In the genomic region with DNA sequence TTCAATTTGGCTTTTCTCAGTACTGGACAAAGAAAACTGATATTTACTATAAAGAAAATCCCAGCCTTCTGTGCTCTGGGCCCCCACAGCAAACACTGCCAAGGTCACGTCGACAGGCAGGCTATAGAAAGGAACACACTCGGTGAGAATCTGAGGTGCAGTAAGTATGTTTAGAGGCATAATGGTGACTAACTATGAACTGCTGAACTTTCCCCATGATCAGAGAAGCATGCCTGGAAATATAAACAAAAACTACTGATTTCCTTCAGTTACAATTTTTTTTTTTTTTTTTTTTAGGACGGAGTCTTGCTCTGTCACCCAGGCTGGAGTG, we compare ENCODE assay signal across 19 cellular contexts. TPM values are rescaled to one million over a fixed set of nuclear protein-coding genes. Genes with fewer than 3 reads are reported as not detected.
DNase-seq lines count a peak whose midpoint lies in the region; ATAC-seq and TF ChIP-seq lines count a peak whose summit lies in the region.
"Had no signal": no experiment of that assay in that cellular context is flagged by ENCODE, and none has a peak within 500 bp of the region (broad histone marks: within the 10 kb centered on the region; RNA-seq: fewer than 3 reads in every experiment).

No MANE protein-coding gene starts in this region.

- no peak overlapping the region for H3K4me3 Mint-ChIP-seq in Calu3 (ENCODE audit: low read depth, unreplicated experiment)
- no peak overlapping the region for H3K4me3 Mint-ChIP-seq in naive thymus-derived CD8-positive, alpha-beta T cell
- H3K4me3 Mint-ChIP-seq: activated CD8-positive, alpha-beta memory T cell treated with anti-CD3 and anti-CD28 coated beads, Interleukin-2, amount 10 ng/mL, durations not matched to agents 7 days and 5 days had no signal

- peaks cover 18% of the 10 kb centered on the region for H3K4me1 Mint-ChIP-seq in Calu3 (ENCODE audit: low read depth, unreplicated experiment)
- H3K4me1 Mint-ChIP-seq in naive thymus-derived CD8-positive, alpha-beta T cell: peaks cover 0 to 6% (median 2%) of the 10 kb centered on the region in 4 donors
- H3K4me1 Mint-ChIP-seq: activated CD8-positive, alpha-beta memory T cell treated with anti-CD3 and anti-CD28 coated beads, Interleukin-2, amount 10 ng/mL, durations not matched to agents 7 days and 5 days had no signal

- BruUV-seq in Calu3 (replicated peaks; lab: Mats Ljungman, UMichigan): no TSS peak

- TF ChIP-seq CTCF in Calu3 (IDR thresholded peaks at IDR 0.05; ENCODE audit: unreplicated experiment): no peak

- no peaks in the 10 kb centered on the region for H3K27me3 Mint-ChIP-seq in Calu3 (ENCODE audit: unreplicated experiment)
- H3K27me3 Mint-ChIP-seq in naive thymus-derived CD8-positive, alpha-beta T cell: no peaks in the 10 kb centered on the region
- H3K27me3 Mint-ChIP-seq: activated CD8-positive, alpha-beta memory T cell treated with anti-CD3 and anti-CD28 coated beads, Interleukin-2, amount 10 ng/mL, durations not matched to agents 7 days and 5 days had no signal

- peak overlapping the region; percentile 82 for H3K27ac ChIP-seq in epithelial cell of prostate
- H3K27ac ChIP-seq: neutrophil had no signal

- intact Hi-C loops in Calu3 (cut with micrococcal nuclease; ENCODE audit: unreplicated experiment): no loop called here

- CTCF ChIA-PET in Calu3 (lab: Charles Lee): no interaction called here

- TF ChIP-seq POLR2A in GM18505 (IDR thresholded peaks at IDR 0.05; ENCODE audit: borderline replicate concordance, extremely low read depth, insufficient read depth, insufficient read length): no peak

- H3K9me3 Mint-ChIP-seq in Calu3 (ENCODE audit: low read depth, unreplicated experiment): no peaks in the 10 kb centered on the region
- H3K9me3 Mint-ChIP-seq in naive thymus-derived CD8-positive, alpha-beta T cell: no peaks in the 10 kb centered on the region

- H3K27ac Mint-ChIP-seq in Calu3 (ENCODE audit: unreplicated experiment): peak overlapping the region; percentile 22
- peak overlapping the region in 6 of 10 donors; percentile 7 to 74 (median 28) for H3K27ac Mint-ChIP-seq in naive thymus-derived CD8-positive, alpha-beta T cell
- H3K27ac Mint-ChIP-seq: activated CD8-positive, alpha-beta memory T cell treated with anti-CD3 and anti-CD28 coated beads, Interleukin-2, amount 10 ng/mL, durations not matched to agents 7 days and 5 days had no signal

- ATAC-seq in naive thymus-derived CD8-positive, alpha-beta T cell: no peak
- ATAC-seq in GM21526 (IDR thresholded peaks at IDR 0.05; ENCODE audit: low FRiP score, unreplicated experiment): no peak
- no peak for ATAC-seq in GM18505 (IDR thresholded peaks at IDR 0.05; ENCODE audit: unreplicated experiment)
- ATAC-seq: activated CD8-positive, alpha-beta memory T cell treated with anti-CD3 and anti-CD28 coated beads, Interleukin-2, amount 10 ng/mL, durations not matched to agents 7 days and 5 days had no signal

- H3K36me3 Mint-ChIP-seq in Calu3 (ENCODE audit: insufficient read depth, unreplicated experiment): peaks cover 82% of the 10 kb centered on the region
- H3K36me3 Mint-ChIP-seq in naive thymus-derived CD8-positive, alpha-beta T cell: peaks cover 5 to 100% (median 34%) of the 10 kb centered on the region in 3 donors

- no peak for DNase-seq in Calu3
- DNase-seq in M059J (ENCODE audit: low read depth): peak; percentile 60
- DNase-seq in epithelial cell of prostate (ENCODE audit: low read depth, low spot score): no peak
- DNase-seq in naive thymus-derived CD8-positive, alpha-beta T cell: no peak
- no peak for DNase-seq in NCI-H2227 treated with DMSO at 0.1 percent for 48 hours (lab: John Stamatoyannopoulos, UW)
- DNase-seq: activated CD4-positive, alpha-beta T cell treated with anti-CD3 and anti-CD28 coated beads for 48 hours; activated CD8-positive, alpha-beta memory T cell treated with anti-CD3 and anti-CD28 coated beads, Interleukin-2, amount 10 ng/mL, durations not matched to agents 7 days and 5 days; activated effector memory CD4-positive, alpha-beta T cell treated with Interleukin-2 at 50 U/mL for 16 hours; BE2C; effector CD4-positive, alpha-beta T cell; glutamatergic neuron; mucosa of descending colon; NCI-H1417 treated with DMSO at 0.1 percent for 48 hours; NCI-H748 treated with DMSO at 0.1 percent for 48 hours; SIG-M5; stimulated activated CD4-positive, alpha-beta T cell treated with anti-CD3 and anti-CD28 coated beads, Interleukin-12 subunit alpha, Interleukin-12 subunit beta, amount 100 ng/mL, for 4 hours had no signal

- POLR2A ChIA-PET in naive thymus-derived CD8-positive, alpha-beta T cell (lab: Charles Lee): interaction anchor here (1.0 kb wide), 1 partner anchor 14 kb away, joined by 3 read pairs; no protein-coding TSS in a partner anchor

RNA-seq across cellular contexts. Expression of a gene that starts 26.0 kb away (rescaled TPM):
- 43.6 and 52.3 TPM in 2 replicates for total RNA-seq in Calu3 (2022)
- 25.6 and 31.6 TPM in 2 replicates for total RNA-seq in M059J (2014; rRNA removed; shearing (Covaris generic))
- 100 to 1,000 TPM; 120 to 124 TPM for total RNA-seq in naive thymus-derived CD8-positive, alpha-beta T cell
- polyA plus RNA-seq in naive thymus-derived CD8-positive, alpha-beta T cell: 10 to 100 TPM; 48.2 to 83.9 (median 62.7) TPM
